Comparison of ENCODE assay signal across 16 cellular contexts in genomic region chr21:40053007-40053406, GRCh38.
A peak's percentile ranks its signal among the peaks of the same experiment; 100 is the strongest.
DNase-seq lines count a peak whose midpoint lies in the region; ATAC-seq and TF ChIP-seq lines count a peak whose summit lies in the region.
"Had no signal": no experiment of that assay in that cellular context is flagged by ENCODE, and none has a peak within 500 bp of the region (broad histone marks: within the 10 kb centered on the region; RNA-seq: fewer than 3 reads in every experiment).

No MANE protein-coding gene starts in this region.

- H3K4me3 Mint-ChIP-seq in T-cell, result no peak overlapping the region
- H3K4me3 Mint-ChIP-seq: activated T-helper 17 cell treated with anti-CD3 and anti-CD28 coated beads, Interleukin-2, amount 50 U/mL, for 72 hours had no signal

- H3K36me3 ChIP-seq in esophagus squamous epithelium (no peaks in the 10 kb centered on the region), muscle layer of duodenum (ENCODE audit: control insufficient read depth in 1 of 2, insufficient read depth in 2 of 2, low read length in 2 of 2) (no peaks in the 10 kb centered on the region), vagina (no peaks in the 10 kb centered on the region)

- H3K9me3 Mint-ChIP-seq in T-cell, result peaks cover 0 to 2% (median under 1%) of the 10 kb centered on the region in 3 donors

- H3K27me3 Mint-ChIP-seq in T-cell, result peaks cover 0 to under 1% of the 10 kb centered on the region in 2 donors
- H3K27me3 Mint-ChIP-seq: activated T-helper 17 cell treated with anti-CD3 and anti-CD28 coated beads, Interleukin-2, amount 50 U/mL, for 72 hours had no signal

- H3K27me3 ChIP-seq in esophagus squamous epithelium (no peaks in the 10 kb centered on the region), muscle layer of duodenum (ENCODE audit: low read depth, low read length) (no peaks in the 10 kb centered on the region), vagina (no peaks in the 10 kb centered on the region)

- no peaks in the 10 kb centered on the region for H3K4me1 Mint-ChIP-seq in T-cell
- H3K4me1 Mint-ChIP-seq: activated T-helper 17 cell treated with anti-CD3 and anti-CD28 coated beads, Interleukin-2, amount 50 U/mL, for 72 hours had no signal

- WGBS in esophagus squamous epithelium, 2 donors, result 14 to 54% methylated on average over 6 to 11 of the region's 11 CpGs

- H3K27ac Mint-ChIP-seq in T-cell, result no peak overlapping the region
- H3K27ac Mint-ChIP-seq: activated T-helper 17 cell treated with anti-CD3 and anti-CD28 coated beads, Interleukin-2, amount 50 U/mL, for 72 hours had no signal

- ATAC-seq in GM18907 (IDR thresholded peaks at IDR 0.05; ENCODE audit: unreplicated experiment) (no peak), T-cell (replicated peaks in 1 of 4) (no peak), HG02678 (IDR thresholded peaks at IDR 0.05; ENCODE audit: unreplicated experiment) (no peak)
- ATAC-seq: activated T-helper 17 cell treated with anti-CD3 and anti-CD28 coated beads, Interleukin-2, amount 50 U/mL, for 72 hours; left lobe of liver had no signal

- H3K9me3 ChIP-seq in esophagus squamous epithelium (no peaks in the 10 kb centered on the region), muscle layer of duodenum (ENCODE audit: control insufficient read depth in 1 of 2, low read length in 2 of 2) (no peaks in the 10 kb centered on the region), vagina (no peaks in the 10 kb centered on the region)

- H3K4me1 ChIP-seq in esophagus squamous epithelium (peaks cover 0 to 16% (median 0%) of the 10 kb centered on the region in 3 donors), muscle layer of duodenum (ENCODE audit: control insufficient read depth in 1 of 2, insufficient read depth in 2 of 2, low read length in 2 of 2) (peaks cover 0 to 16% of the 10 kb centered on the region in 2 donors), vagina (peaks cover 13% of the 10 kb centered on the region)

- no peaks in the 10 kb centered on the region for H3K36me3 Mint-ChIP-seq in T-cell

- intact Hi-C loops in esophagus squamous epithelium (cut with DNase I), result no loop called here
- intact Hi-C loops in vagina (cut with DNase I), result no loop called here

- POLR2A ChIA-PET in T-cell (lab: Charles Lee), result no interaction called here

- CTCF ChIA-PET in T-cell (lab: Charles Lee), result no interaction called here

- TF ChIP-seq CTCF in esophagus squamous epithelium (IDR thresholded peaks at IDR 0.05), result no peak
- TF ChIP-seq CTCF in vagina (IDR thresholded peaks at IDR 0.05), result no peak

- H3K27ac ChIP-seq in esophagus squamous epithelium (peak overlapping the region in 3 of 4 donors; percentile 69 to 85 (median 82)), muscle layer of duodenum (ENCODE audit: low read length) (peak overlapping the region; percentile 82), vagina (peak overlapping the region; percentile 61)

- peak; percentile 11 for DNase-seq in DMS153 (lab: John Stamatoyannopoulos, UW)
- DNase-seq in DMS153 treated with DMSO at 0.1 percent for 48 hours (lab: John Stamatoyannopoulos, UW; ENCODE audit: unreplicated experiment), result no peak
- DNase-seq in esophagus squamous epithelium (lab: John Stamatoyannopoulos, UW), result no peak
- DNase-seq in vagina (ENCODE audit: extremely low spot score in 2 of 2), result no peak
- no peak for DNase-seq in T-cell
- DNase-seq: 8988T; activated CD4-positive, alpha-beta T cell treated with anti-CD3 and anti-CD28 coated beads for 48 hours; COR-L47; stimulated activated CD4-positive, alpha-beta T cell treated with anti-CD3 and anti-CD28 coated beads, Interleukin-1b, Interleukin-23, amount 100 ng/mL, for 48 hours; stimulated activated naive CD4-positive, alpha-beta T cell treated with Interleukin-2 at 50 U/mL for 16 hours; T-helper 1 cell had no signal

- no peak overlapping the region for H3K4me3 ChIP-seq in esophagus squamous epithelium
- H3K4me3 ChIP-seq in muscle layer of duodenum (ENCODE audit: low read depth in 1 of 2, low read length in 2 of 2), result no peak overlapping the region
- H3K4me3 ChIP-seq in vagina, result no peak overlapping the region

- TF ChIP-seq POLR2A in esophagus squamous epithelium (IDR thresholded peaks at IDR 0.05) (no peak), vagina (IDR thresholded peaks at IDR 0.05) (no peak)
